ENCODE assay signal across 12 cellular contexts in genomic region chr6:149766156-149766768, GRCh38. TPM values are rescaled to one million over a fixed set of nuclear protein-coding genes. Genes with fewer than 3 reads are reported as not detected.
A peak's percentile ranks its signal among the peaks of the same experiment; 100 is the strongest.
DNase-seq lines count a peak whose midpoint lies in the region; ATAC-seq and TF ChIP-seq lines count a peak whose summit lies in the region.
"Had no signal": no experiment of that assay in that cellular context is flagged by ENCODE, and none has a peak within 500 bp of the region (broad histone marks: within the 10 kb centered on the region; RNA-seq: fewer than 3 reads in every experiment).

No MANE protein-coding gene starts in this region.

- H3K27me3 ChIP-seq in osteoblast (ENCODE audit: insufficient read depth, low read length): no peaks in the 10 kb centered on the region

- H2AFZ ChIP-seq in osteoblast (ENCODE audit: low read length): no peak overlapping the region

- peak overlapping the region; percentile 53 for H3K4me2 ChIP-seq in osteoblast (ENCODE audit: insufficient read depth, low read length)

- no peak for ATAC-seq in GM21360 (IDR thresholded peaks at IDR 0.05; ENCODE audit: unreplicated experiment)
- ATAC-seq: natural killer cell treated with Interleukin-12 subunit alpha and Interleukin-12 subunit beta and Interleukin-15 and Interleukin-18, amount 100 ng/mL, for 72 hours had no signal

- DNase-seq in GF-D8 (lab: John Stamatoyannopoulos, UW) (peak; percentile 41), NCI-H226 (peak; percentile 78), dedifferentiated amniotic fluid mesenchymal stem cell (ENCODE audit: extremely low spot score) (peak; percentile 50), osteoblast (ENCODE audit: insufficient read length, low spot score, missing footprints) (no peak), kidney glomerular epithelial cell (lab: John Stamatoyannopoulos, UW) (no peak), NCI-H2029 (lab: John Stamatoyannopoulos, UW) (no peak), T-helper 9 cell (no peak)
- DNase-seq: amniotic stem cell, Caco-2 had no signal

- no peaks in the 10 kb centered on the region for H3K9me3 ChIP-seq in osteoblast (ENCODE audit: low read depth, low read length)

- H3K27ac ChIP-seq in osteoblast (ENCODE audit: low read depth, low read length): peak overlapping the region; percentile 63
- H3K27ac ChIP-seq: epithelial cell of prostate had no signal

- H3K4me3 ChIP-seq in osteoblast (ENCODE audit: insufficient read depth, low read length): no peak overlapping the region

- H3K4me1 ChIP-seq in osteoblast (ENCODE audit: insufficient read depth, low read length): peaks cover 17% of the 10 kb centered on the region
- H3K4me1 ChIP-seq: Caco-2 had no signal

- H4K20me1 ChIP-seq in osteoblast (ENCODE audit: insufficient read depth, low read length): peaks cover 25% of the 10 kb centered on the region

- H3K36me3 ChIP-seq in osteoblast (ENCODE audit: insufficient read depth, low read length): peaks cover 23% of the 10 kb centered on the region

- peaks cover 68% of the 10 kb centered on the region for H3K79me2 ChIP-seq in osteoblast (ENCODE audit: insufficient read depth, low read length)

- TF ChIP-seq CTCF in osteoblast (IDR thresholded peaks at IDR 0.05; ENCODE audit: extremely low read depth, low read depth, low read length): no peak

RNA-seq across cellular contexts. Expression of gene PCMT1, which starts 16.7 kb away (rescaled TPM):
- 91.6 and 104 TPM in 2 replicates for total RNA-seq in osteoblast

RNA-seq across cellular contexts. Expression of gene NUP43, which starts 19.9 kb away (rescaled TPM):
- 17.7 and 25.0 TPM in 2 replicates for total RNA-seq in osteoblast

RNA-seq across cellular contexts. Expression of gene LATS1, which starts 48.4 kb away (rescaled TPM):
- total RNA-seq in osteoblast: 25.0 and 29.2 TPM in 2 replicates

Comparison
In these comparisons a context has a peak if more than half of its experiments do, and no peak if none do; other contexts are left out.
1. DNase-seq: peak in GF-D8 (single experiment), NCI-H226 (single experiment) and dedifferentiated amniotic fluid mesenchymal stem cell (single experiment); none in osteoblast (single experiment), kidney glomerular epithelial cell (single experiment), NCI-H2029 (single experiment) and T-helper 9 cell (single experiment).